Comparison of ENCODE assay signal across 8 cellular contexts in the genomic region with DNA sequence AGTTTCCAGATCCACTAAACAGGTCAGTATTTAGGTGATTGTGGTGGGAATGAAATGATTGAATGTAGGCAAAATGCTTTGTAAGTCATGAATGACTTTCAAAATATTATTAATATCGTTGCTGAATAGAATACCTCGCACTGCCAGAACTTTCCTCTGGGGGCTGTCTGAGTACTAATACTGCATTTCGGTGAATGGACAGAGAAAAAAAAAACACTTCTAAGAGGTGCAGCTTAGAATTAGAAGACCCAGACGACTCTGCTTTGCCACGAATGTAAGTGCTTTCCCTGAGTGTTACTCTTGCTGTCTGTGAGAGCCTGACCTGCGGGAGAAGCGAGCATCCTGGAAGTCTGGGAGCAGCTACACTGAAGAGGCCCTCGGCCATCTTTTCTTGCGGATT.
A peak's percentile ranks its signal among the peaks of the same experiment; 100 is the strongest.
DNase-seq lines count a peak whose midpoint lies in the region; ATAC-seq, FAIRE-seq and TF ChIP-seq lines count a peak whose summit lies in the region.
"Had no signal": no experiment of that assay in that cellular context is flagged by ENCODE, and none has a peak within 500 bp of the region (broad histone marks: within the 10 kb centered on the region; RNA-seq: fewer than 3 reads in every experiment).

No MANE protein-coding gene starts in this region.

- CTCF ChIA-PET in HCT116 (lab: Charles Lee) = no interaction called here
- CTCF ChIA-PET in activated naive CD4-positive, alpha-beta T cell treated with anti-CD3 and anti-CD28 coated beads, Interleukin-2, amount 10 ng/mL, durations not matched to agents 7 days and 5 days (lab: Charles Lee) = interaction anchor here (0.7 to 4.4 kb wide), 5 partner anchors 17 to 152 kb away, joined by 3 to 15 read pairs (median 4); no protein-coding TSS in a partner anchor

- WGBS in suprapubic skin = 19% methylated on average over 9 of the region's 9 CpGs

- H2AFZ ChIP-seq in HCT116 (ENCODE audit: low read depth, low read length, poor library complexity, severe bottlenecking) = no peak overlapping the region

- TF ChIP-seq EP300 in suprapubic skin (IDR thresholded peaks at IDR 0.05) = no peak

- ATAC-seq in HCT116 = peak; percentile 33; the same call in 1 of the 2 replicates

- H3K4me2 ChIP-seq in HCT116 (ENCODE audit: low read length) = no peak overlapping the region

- H3K9me3 ChIP-seq in HCT116 (ENCODE audit: control insufficient read depth in 1 of 2, insufficient read depth in 1 of 2, low read depth in 1 of 2, low read length in 2 of 2) (no peaks in the 10 kb centered on the region), suprapubic skin (no peaks in the 10 kb centered on the region)

- TF ChIP-seq POLR2A in HCT116 (IDR thresholded peaks at IDR 0.05; ENCODE audit: borderline replicate concordance, extremely low read depth, insufficient read depth, insufficient read length) (no peak), suprapubic skin (IDR thresholded peaks at IDR 0.05) (no peak)

- H3K4me3 Mint-ChIP-seq in activated naive CD8-positive, alpha-beta T cell treated with anti-CD3 and anti-CD28 coated beads for 36 hours = peak overlapping the region; percentile 78
- no peak overlapping the region for H3K4me3 Mint-ChIP-seq in activated naive CD4-positive, alpha-beta T cell treated with anti-CD3 and anti-CD28 coated beads, Interleukin-2, amount 10 ng/mL, durations not matched to agents 7 days and 5 days

- POLR2A ChIA-PET in HCT116 (lab: Charles Lee) = no interaction called here

- RAD21 ChIA-PET in HCT116 (lab: Charles Lee; ENCODE audit: low non-redundant PET in 1 of 2, low total read pairs in 2 of 2, uncharacterized antibody in 2 of 2, unreplicated experiment in 2 of 2) = no interaction called here

- no TSS peak for BruUV-seq in HCT116 (replicated peaks; lab: Mats Ljungman, UMichigan)

- H3K27me3 Mint-ChIP-seq in activated naive CD8-positive, alpha-beta T cell treated with anti-CD3 and anti-CD28 coated beads for 36 hours = peaks cover 7% of the 10 kb centered on the region
- H3K27me3 Mint-ChIP-seq in activated naive CD4-positive, alpha-beta T cell treated with anti-CD3 and anti-CD28 coated beads, Interleukin-2, amount 10 ng/mL, durations not matched to agents 7 days and 5 days = peaks cover 16% of the 10 kb centered on the region

- no peaks in the 10 kb centered on the region for H3K9me3 Mint-ChIP-seq in activated naive CD8-positive, alpha-beta T cell treated with anti-CD3 and anti-CD28 coated beads for 36 hours
- H3K9me3 Mint-ChIP-seq in activated naive CD4-positive, alpha-beta T cell treated with anti-CD3 and anti-CD28 coated beads, Interleukin-2, amount 10 ng/mL, durations not matched to agents 7 days and 5 days = no peaks in the 10 kb centered on the region

- no peaks in the 10 kb centered on the region for H3K9me2 ChIP-seq in HCT116 (ENCODE audit: insufficient read depth)

- TF ChIP-seq CTCF in HCT116 (IDR thresholded peaks at IDR 0.05 in 2 of 3, conservative IDR thresholded peaks at IDR 0.05 in 1 of 3; ENCODE audit: borderline replicate concordance in 1 of 3, insufficient read depth in 1 of 3, low read depth in 2 of 3, low read length in 2 of 3) = peak in 1 of 3 experiments; percentile 13; a peak in 1 of 6 replicates
- no peak for TF ChIP-seq CTCF in suprapubic skin (IDR thresholded peaks at IDR 0.05)

- H3K79me2 ChIP-seq in HCT116 (ENCODE audit: insufficient read depth, low read length) = no peaks in the 10 kb centered on the region

- no peaks in the 10 kb centered on the region for H3K36me3 ChIP-seq in HCT116 (ENCODE audit: control insufficient read depth in 1 of 2, insufficient read depth in 2 of 2, low read length in 2 of 2)
- no peaks in the 10 kb centered on the region for H3K36me3 ChIP-seq in suprapubic skin

- H3K4me1 ChIP-seq in HCT116 (ENCODE audit: control insufficient read depth in 1 of 2, insufficient read depth in 2 of 2, low read length in 2 of 2) = peaks cover 0 to 4% of the 10 kb centered on the region in 2 experiments; a peak in 2 of 4 replicates
- H3K4me1 ChIP-seq in suprapubic skin = peaks cover 28% of the 10 kb centered on the region

- H3K27ac Mint-ChIP-seq in activated naive CD8-positive, alpha-beta T cell treated with anti-CD3 and anti-CD28 coated beads for 36 hours = no peak overlapping the region
- no peak overlapping the region for H3K27ac Mint-ChIP-seq in activated naive CD4-positive, alpha-beta T cell treated with anti-CD3 and anti-CD28 coated beads, Interleukin-2, amount 10 ng/mL, durations not matched to agents 7 days and 5 days

- TF ChIP-seq RAD21 in HCT116 (IDR thresholded peaks at IDR 0.05; ENCODE audit: low read depth) = no peak

- no peaks in the 10 kb centered on the region for H4K20me1 ChIP-seq in HCT116 (ENCODE audit: insufficient read depth)

- FAIRE-seq in islet of Langerhans (lab: Jason Lieb, UNC) = peak; percentile 56
- FAIRE-seq in frontal cortex (lab: Jason Lieb, UNC) = no peak
- FAIRE-seq: endometrium had no signal

- H3K4me1 Mint-ChIP-seq in activated naive CD8-positive, alpha-beta T cell treated with anti-CD3 and anti-CD28 coated beads for 36 hours = peaks cover 15% of the 10 kb centered on the region
- H3K4me1 Mint-ChIP-seq in activated naive CD4-positive, alpha-beta T cell treated with anti-CD3 and anti-CD28 coated beads, Interleukin-2, amount 10 ng/mL, durations not matched to agents 7 days and 5 days = peaks cover 19% of the 10 kb centered on the region

- DNase-seq in HCT116 (ENCODE audit: low read depth, low spot score) = no peak
- DNase-seq in activated naive CD8-positive, alpha-beta T cell treated with anti-CD3 and anti-CD28 coated beads for 36 hours = no peak
- no peak for DNase-seq in suprapubic skin (ENCODE audit: low spot score in 2 of 2)
- no peak for DNase-seq in frontal cortex (ENCODE audit: low spot score in 2 of 2)
- no peak for DNase-seq in UCSD-AML1 (lab: John Stamatoyannopoulos, UW; ENCODE audit: unreplicated experiment)
- DNase-seq in activated naive CD4-positive, alpha-beta T cell treated with anti-CD3 and anti-CD28 coated beads, Interleukin-2, amount 10 ng/mL, durations not matched to agents 7 days and 5 days = no peak

- H3K36me3 Mint-ChIP-seq in activated naive CD8-positive, alpha-beta T cell treated with anti-CD3 and anti-CD28 coated beads for 36 hours = no peaks in the 10 kb centered on the region
- H3K36me3 Mint-ChIP-seq in activated naive CD4-positive, alpha-beta T cell treated with anti-CD3 and anti-CD28 coated beads, Interleukin-2, amount 10 ng/mL, durations not matched to agents 7 days and 5 days = peaks cover 3% of the 10 kb centered on the region

- H3K27ac ChIP-seq in HCT116 (ENCODE audit: low read depth, low read length) (no peak overlapping the region), suprapubic skin (peak overlapping the region; percentile 57)

- H3K27me3 ChIP-seq in HCT116 (ENCODE audit: insufficient read depth, low read length) (no peaks in the 10 kb centered on the region), suprapubic skin (no peaks in the 10 kb centered on the region)

- no peak overlapping the region for H3K9ac ChIP-seq in HCT116 (ENCODE audit: low read length)

- intact Hi-C loops in HCT116 (cut with micrococcal nuclease) = no loop called here

- H3K4me3 ChIP-seq in HCT116 (replicated peaks in 1 of 2; ENCODE audit: low read depth in 1 of 2, low read length in 2 of 2) (no peak overlapping the region), suprapubic skin (peak overlapping the region; percentile 48)

TF ChIP-seq in HCT116, 20 proteins besides CTCF, POLR2A, EP300 and RAD21:
- TF ChIP-seq CBX3 (IDR thresholded peaks at IDR 0.05; ENCODE audit: low read depth) = no peak
- TF ChIP-seq, protein P1, sequence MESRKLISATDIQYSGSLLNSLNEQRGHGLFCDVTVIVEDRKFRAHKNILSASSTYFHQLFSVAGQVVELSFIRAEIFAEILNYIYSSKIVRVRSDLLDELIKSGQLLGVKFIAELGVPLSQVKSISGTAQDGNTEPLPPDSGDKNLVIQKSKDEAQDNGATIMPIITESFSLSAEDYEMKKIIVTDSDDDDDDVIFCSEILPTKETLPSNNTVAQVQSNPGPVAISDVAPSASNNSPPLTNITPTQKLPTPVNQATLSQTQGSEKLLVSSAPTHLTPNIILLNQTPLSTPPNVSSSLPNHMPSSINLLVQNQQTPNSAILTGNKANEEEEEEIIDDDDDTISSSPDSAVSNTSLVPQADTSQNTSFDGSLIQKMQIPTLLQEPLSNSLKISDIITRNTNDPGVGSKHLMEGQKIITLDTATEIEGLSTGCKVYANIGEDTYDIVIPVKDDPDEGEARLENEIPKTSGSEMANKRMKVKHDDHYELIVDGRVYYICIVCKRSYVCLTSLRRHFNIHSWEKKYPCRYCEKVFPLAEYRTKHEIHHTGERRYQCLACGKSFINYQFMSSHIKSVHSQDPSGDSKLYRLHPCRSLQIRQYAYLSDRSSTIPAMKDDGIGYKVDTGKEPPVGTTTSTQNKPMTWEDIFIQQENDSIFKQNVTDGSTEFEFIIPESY (IDR thresholded peaks at IDR 0.05; ENCODE audit: extremely low read depth, insufficient replicate concordance, low read length) = no peak
- no peak for TF ChIP-seq ELF1 (IDR thresholded peaks at IDR 0.05; ENCODE audit: borderline replicate concordance, low read depth)
- TF ChIP-seq, protein P2, sequence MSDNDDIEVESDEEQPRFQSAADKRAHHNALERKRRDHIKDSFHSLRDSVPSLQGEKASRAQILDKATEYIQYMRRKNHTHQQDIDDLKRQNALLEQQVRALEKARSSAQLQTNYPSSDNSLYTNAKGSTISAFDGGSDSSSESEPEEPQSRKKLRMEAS (IDR thresholded peaks at IDR 0.05) = no peak
- no peak for TF ChIP-seq CEBPB (IDR thresholded peaks at IDR 0.05; ENCODE audit: low read depth)
- no peak for TF ChIP-seq ZNF274 (IDR thresholded peaks at IDR 0.05; ENCODE audit: low read depth, low read length)
- TF ChIP-seq, protein P3, sequence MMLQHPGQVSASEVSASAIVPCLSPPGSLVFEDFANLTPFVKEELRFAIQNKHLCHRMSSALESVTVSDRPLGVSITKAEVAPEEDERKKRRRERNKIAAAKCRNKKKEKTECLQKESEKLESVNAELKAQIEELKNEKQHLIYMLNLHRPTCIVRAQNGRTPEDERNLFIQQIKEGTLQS (IDR thresholded peaks at IDR 0.05) = no peak
- TF ChIP-seq EGR1 (IDR thresholded peaks at IDR 0.05; ENCODE audit: low read depth) = no peak
- TF ChIP-seq FOSL1 (IDR thresholded peaks at IDR 0.05; ENCODE audit: low read depth) = no peak
TF ChIP-seq in HCT116: peak in this region for 0.
